Comparison of ENCODE assay signal across 8 cellular contexts in the genomic region with DNA sequence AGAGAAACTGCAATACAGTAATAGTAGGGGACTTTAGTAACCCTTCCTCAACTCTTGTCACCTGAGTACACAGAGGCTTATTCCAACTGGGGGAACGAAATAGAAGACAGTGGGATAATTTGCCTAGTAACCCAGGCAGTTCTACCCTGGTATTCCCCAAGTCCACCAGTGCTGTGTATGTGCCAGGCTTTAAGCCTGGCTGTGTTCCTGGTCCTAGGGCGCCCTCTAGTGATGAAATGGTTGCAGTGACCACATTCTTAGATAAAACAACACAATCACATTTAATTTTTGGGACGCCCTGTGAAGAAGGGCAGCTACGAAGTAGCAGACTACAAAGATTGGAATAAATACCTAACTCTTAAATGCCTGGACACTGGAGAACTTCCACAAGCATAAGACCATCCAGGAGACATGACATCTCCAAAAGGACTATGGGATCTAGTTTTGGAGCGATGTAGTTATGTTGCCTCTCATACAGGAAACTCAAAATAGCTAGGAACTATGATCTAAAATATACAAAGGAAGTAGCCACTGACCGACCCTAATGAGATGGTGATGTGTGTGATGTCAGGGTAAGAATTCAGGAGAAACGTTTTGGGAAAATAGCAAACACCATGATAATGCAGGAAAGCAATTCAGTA.
DNase-seq lines count a peak whose midpoint lies in the region; ATAC-seq and TF ChIP-seq lines count a peak whose summit lies in the region.

No MANE protein-coding gene starts in this region.

- no peak overlapping the region for H3K4me3 Mint-ChIP-seq in endothelial cell (ENCODE audit: unreplicated experiment)
- H3K4me3 Mint-ChIP-seq in naive B cell, result no peak overlapping the region
- no peak overlapping the region for H3K4me3 Mint-ChIP-seq in stimulated activated naive B cell treated with anti-CD40 and anti-IgM and Interleukin-4, amounts not matched to agents 10 μg/mL and 1 μg/mL and 100 μg/mL, for 72 hours

- ATAC-seq in HG03442 (IDR thresholded peaks at IDR 0.05; ENCODE audit: unreplicated experiment), result peak; percentile 86
- ATAC-seq in naive B cell (ENCODE audit: low read depth in 2 of 2), result peak; percentile 66 to 68
- peak; percentile 71 to 98 for ATAC-seq in stimulated activated naive B cell treated with anti-CD40 and anti-IgM and Interleukin-4, amounts not matched to agents 10 μg/mL and 1 μg/mL and 100 μg/mL, for 72 hours (replicated peaks)

- no peaks in the 10 kb centered on the region for H3K4me1 ChIP-seq in BE2C

- H3K27me3 Mint-ChIP-seq in endothelial cell (ENCODE audit: unreplicated experiment) (peaks cover 2% of the 10 kb centered on the region), naive B cell (no peaks in the 10 kb centered on the region)
- no peaks in the 10 kb centered on the region for H3K27me3 Mint-ChIP-seq in stimulated activated naive B cell treated with anti-CD40 and anti-IgM and Interleukin-4, amounts not matched to agents 10 μg/mL and 1 μg/mL and 100 μg/mL, for 72 hours

- no peaks in the 10 kb centered on the region for H3K36me3 Mint-ChIP-seq in endothelial cell (ENCODE audit: low read depth, unreplicated experiment)
- peaks cover 0 to 1% of the 10 kb centered on the region in 2 donors for H3K36me3 Mint-ChIP-seq in naive B cell
- no peaks in the 10 kb centered on the region for H3K36me3 Mint-ChIP-seq in stimulated activated naive B cell treated with anti-CD40 and anti-IgM and Interleukin-4, amounts not matched to agents 10 μg/mL and 1 μg/mL and 100 μg/mL, for 72 hours

- H3K36me3 ChIP-seq in BE2C, result no peaks in the 10 kb centered on the region

- H3K4me3 ChIP-seq in BE2C (ENCODE audit: low read depth, low read length), result no peak overlapping the region

- H3K27ac Mint-ChIP-seq in endothelial cell (ENCODE audit: unreplicated experiment) (peak overlapping the region; percentile 26), naive B cell (peak overlapping the region in 1 of 6 donors; percentile 49)
- H3K27ac Mint-ChIP-seq in stimulated activated naive B cell treated with anti-CD40 and anti-IgM and Interleukin-4, amounts not matched to agents 10 μg/mL and 1 μg/mL and 100 μg/mL, for 72 hours, result no peak overlapping the region

- no peaks in the 10 kb centered on the region for H3K27me3 ChIP-seq in BE2C

- peak; percentile 74 for TF ChIP-seq CTCF in BE2C (IDR thresholded peaks at IDR 0.05; ENCODE audit: low read depth, low read length)
- peak; percentile 58 for TF ChIP-seq CTCF in endothelial cell (IDR thresholded peaks at IDR 0.05; ENCODE audit: unreplicated experiment)

- H3K4me1 Mint-ChIP-seq in endothelial cell (ENCODE audit: unreplicated experiment), result no peaks in the 10 kb centered on the region
- peaks cover 0 to 5% (median 3%) of the 10 kb centered on the region in 3 donors for H3K4me1 Mint-ChIP-seq in naive B cell
- peaks cover 0 to 6% of the 10 kb centered on the region in 2 donors for H3K4me1 Mint-ChIP-seq in stimulated activated naive B cell treated with anti-CD40 and anti-IgM and Interleukin-4, amounts not matched to agents 10 μg/mL and 1 μg/mL and 100 μg/mL, for 72 hours

- no peaks in the 10 kb centered on the region for H3K9me3 ChIP-seq in BE2C

- no peaks in the 10 kb centered on the region for H3K9me3 Mint-ChIP-seq in endothelial cell (ENCODE audit: unreplicated experiment)
- no peaks in the 10 kb centered on the region for H3K9me3 Mint-ChIP-seq in naive B cell
- no peaks in the 10 kb centered on the region for H3K9me3 Mint-ChIP-seq in stimulated activated naive B cell treated with anti-CD40 and anti-IgM and Interleukin-4, amounts not matched to agents 10 μg/mL and 1 μg/mL and 100 μg/mL, for 72 hours

- DNase-seq in BE2C (peak; percentile 58), GM19240 (ENCODE audit: insufficient read length, low spot score) (peak; percentile 32), NCI-H748 treated with DMSO at 0.1 percent for 48 hours (lab: John Stamatoyannopoulos, UW) (peak; percentile 29), endothelial cell (ENCODE audit: low spot score) (peak; percentile 50), naive B cell (peak; percentile 62)
- DNase-seq in activated CD8-positive, alpha-beta memory T cell treated with anti-CD3 and anti-CD28 coated beads for 24 hours, result peak; percentile 83
- DNase-seq in stimulated activated naive B cell treated with anti-CD40 and anti-IgM and Interleukin-4, amounts not matched to agents 10 μg/mL and 1 μg/mL and 100 μg/mL, for 72 hours, result peak; percentile 41

Comparison
In these comparisons a context has a peak if more than half of its experiments do, and no peak if none do; other contexts are left out.
1. DNase-seq: peak in every context shown above with its lines; median percentile 83 in activated CD8-positive, alpha-beta memory T cell treated with anti-CD3 and anti-CD28 coated beads for 24 hours; 62 in naive B cell; 58 in BE2C; 50 in endothelial cell; 41 in stimulated activated naive B cell treated with anti-CD40 and anti-IgM and Interleukin-4, amounts not matched to agents 10 μg/mL and 1 μg/mL and 100 μg/mL, for 72 hours; 32 in GM19240; 29 in NCI-H748 treated with DMSO at 0.1 percent for 48 hours.